ENCODE assay signal across 19 cellular contexts in the genomic region with DNA sequence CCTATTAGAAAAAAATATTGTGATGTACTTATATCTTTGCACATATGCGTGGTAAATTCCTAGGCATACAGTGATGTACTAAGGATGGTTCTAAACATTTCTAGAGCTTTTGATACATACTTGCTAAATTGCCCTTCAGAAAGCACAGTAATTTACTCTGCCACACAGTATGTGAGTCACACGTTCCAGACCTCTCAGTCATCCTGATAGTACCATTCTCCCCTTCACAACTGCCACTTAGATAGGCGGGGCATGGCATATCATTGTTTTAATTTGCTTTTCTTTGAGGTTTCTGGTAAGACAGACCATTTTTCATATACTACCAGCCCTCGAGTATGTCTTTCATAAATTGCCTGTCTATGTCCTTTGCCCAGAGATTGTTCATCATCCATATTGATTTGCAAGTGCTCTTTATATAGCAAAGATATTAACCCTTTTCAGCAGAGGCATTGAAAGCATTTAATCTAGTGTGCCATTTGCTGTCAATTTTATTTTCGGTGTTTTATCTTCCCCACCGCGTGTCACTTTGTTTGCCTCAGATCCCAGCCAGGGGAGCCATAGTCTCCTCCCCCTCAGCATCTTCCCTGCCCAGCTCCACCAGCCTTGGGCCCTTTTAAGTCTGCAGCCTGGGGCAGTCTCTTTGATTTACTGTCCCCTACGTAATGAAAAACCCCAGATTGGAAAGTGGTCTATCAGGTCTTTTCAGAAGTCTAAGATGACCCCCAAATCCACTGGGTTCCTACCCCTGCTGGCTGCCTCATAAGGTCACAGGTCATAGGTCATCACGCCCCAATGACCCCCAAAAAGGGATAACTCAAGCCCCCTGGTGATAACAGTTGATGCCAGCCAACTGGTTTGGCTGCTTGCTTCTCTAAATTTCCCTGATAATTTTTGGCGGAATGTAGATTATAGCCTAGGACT. TPM values are rescaled to one million over a fixed set of nuclear protein-coding genes. Genes with fewer than 3 reads are reported as not detected.
A peak's percentile ranks its signal among the peaks of the same experiment; 100 is the strongest.
DNase-seq lines count a peak whose midpoint lies in the region; ATAC-seq, FAIRE-seq and TF ChIP-seq lines count a peak whose summit lies in the region.
"Had no signal": no experiment of that assay in that cellular context is flagged by ENCODE, and none has a peak within 500 bp of the region (broad histone marks: within the 10 kb centered on the region; RNA-seq: fewer than 3 reads in every experiment).

No MANE protein-coding gene starts in this region.

- H3K27ac ChIP-seq in keratinocyte (ENCODE audit: control insufficient read depth, insufficient read depth, low read length) = no peak overlapping the region
- H3K27ac ChIP-seq: tibial nerve had no signal

- H3K4me3 Mint-ChIP-seq in HFFc6 = no peak overlapping the region
- H3K4me3 Mint-ChIP-seq: naive thymus-derived CD4-positive, alpha-beta T cell had no signal

- peak; percentile 90 for FAIRE-seq in keratinocyte (lab: Jason Lieb, UNC)

- peaks cover 38% of the 10 kb centered on the region for H3K27me3 Mint-ChIP-seq in HFFc6 (ENCODE audit: insufficient read depth)

- TF ChIP-seq CTCF in HFFc6 (IDR thresholded peaks at IDR 0.05) (no peak), keratinocyte (optimal IDR thresholded peaks at IDR 0.05 in 1 of 3, IDR thresholded peaks at IDR 0.05 in 1 of 3, conservative IDR thresholded peaks at IDR 0.05 in 1 of 3; ENCODE audit: extremely low read depth in 1 of 3, insufficient read depth in 2 of 3, low read length in 3 of 3) (no peak)

- H3K36me3 ChIP-seq in keratinocyte (ENCODE audit: control insufficient read depth in 2 of 2, extremely low read depth in 1 of 2, insufficient read depth in 2 of 2, low read length in 2 of 2) = no peaks in the 10 kb centered on the region
- H3K36me3 ChIP-seq: BE2C, tibial nerve had no signal

- H3K79me2 ChIP-seq in keratinocyte (ENCODE audit: control insufficient read depth, insufficient read depth, low read length) = no peaks in the 10 kb centered on the region

- no peaks in the 10 kb centered on the region for H4K20me1 ChIP-seq in keratinocyte (ENCODE audit: control insufficient read depth, extremely low read depth, insufficient read depth, low read length)

- no peak overlapping the region for H3K27ac Mint-ChIP-seq in HFFc6
- H3K27ac Mint-ChIP-seq: naive thymus-derived CD4-positive, alpha-beta T cell had no signal

- no peaks in the 10 kb centered on the region for H3K9me3 ChIP-seq in keratinocyte (ENCODE audit: control insufficient read depth, low read depth, low read length)
- H3K9me3 ChIP-seq: BE2C had no signal

- peaks cover 13% of the 10 kb centered on the region for H3K4me1 ChIP-seq in keratinocyte (ENCODE audit: control insufficient read depth, extremely low read depth, insufficient read depth, low read length)
- H3K4me1 ChIP-seq: BE2C, tibial nerve had no signal

- H3K4me3 ChIP-seq in keratinocyte (ENCODE audit: control insufficient read depth in 2 of 3, extremely low read depth in 1 of 3, insufficient read depth in 2 of 3, low read depth in 1 of 3, low read length in 3 of 3) = no peak overlapping the region
- H3K4me3 ChIP-seq: tibial nerve had no signal

- H3K9ac ChIP-seq in keratinocyte (ENCODE audit: control insufficient read depth, extremely low read depth, insufficient read depth, low read length) = no peak overlapping the region

- H3K4me2 ChIP-seq in keratinocyte (ENCODE audit: control insufficient read depth, extremely low read depth, insufficient read depth, low read depth, low read length) = peak overlapping the region; percentile 26

- H3K9me1 ChIP-seq in keratinocyte (ENCODE audit: control insufficient read depth, extremely low read depth, insufficient read depth, low read length) = no peaks in the 10 kb centered on the region

- DNase-seq in COLO829 (ENCODE audit: low spot score) (peak; percentile 42), HFFc6 (peak; percentile 13), keratinocyte (ENCODE audit: low read depth, low spot score) (peak; percentile 42), NCI-H2227 treated with DMSO at 0.1 percent for 48 hours (lab: John Stamatoyannopoulos, UW) (no peak)
- no peak for DNase-seq in stimulated activated CD4-positive, alpha-beta T cell treated with anti-CD3 and anti-CD28 coated beads, Interleukin-4, amount 100 ng/mL, for 1 hour
- DNase-seq: activated naive CD4-positive, alpha-beta T cell treated with anti-CD3 and anti-CD28 coated beads, Interleukin-2, amount 50 U/mL, for 16 hours; BE2C; DND-41; left colon; naive thymus-derived CD4-positive, alpha-beta T cell; NCI-H2029; NCI-H774 had no signal

- peaks cover 11% of the 10 kb centered on the region for H3K4me1 Mint-ChIP-seq in HFFc6 (ENCODE audit: low read depth)
- H3K4me1 Mint-ChIP-seq: naive thymus-derived CD4-positive, alpha-beta T cell had no signal

- H3K9me3 Mint-ChIP-seq in HFFc6 = no peaks in the 10 kb centered on the region

- ATAC-seq in SK-N-SH treated with all-trans-retinoic acid at 6 μM for 48 hours (no peak), GM21717 (IDR thresholded peaks at IDR 0.05; ENCODE audit: unreplicated experiment) (no peak), HG02588 (IDR thresholded peaks at IDR 0.05; ENCODE audit: unreplicated experiment) (no peak)
- ATAC-seq: left colon; naive thymus-derived CD4-positive, alpha-beta T cell had no signal

- H2AFZ ChIP-seq in keratinocyte (ENCODE audit: control insufficient read depth, low read length) = no peak overlapping the region

- dilution Hi-C loops in keratinocyte (cut with MboI; ENCODE audit: extremely low pct_ligation_motif_present, low sequenced_read_pairs) = no loop called here

- H3K36me3 Mint-ChIP-seq in HFFc6 (ENCODE audit: low read depth) = no peaks in the 10 kb centered on the region
- H3K36me3 Mint-ChIP-seq: naive thymus-derived CD4-positive, alpha-beta T cell had no signal

- H3K27me3 ChIP-seq in keratinocyte (ENCODE audit: control insufficient read depth, extremely low read depth, insufficient read depth, low read length) = peaks cover 17% of the 10 kb centered on the region
- H3K27me3 ChIP-seq: BE2C had no signal

TF ChIP-seq in SK-N-SH treated with all-trans-retinoic acid at 6 μM for 48 hours, 23 proteins besides CTCF, POLR2A, EP300 and RAD21:
- TF ChIP-seq GLIS3 (CRISPR knock-in tag; IDR thresholded peaks at IDR 0.05) (no peak), ZNF8 (CRISPR knock-in tag; IDR thresholded peaks at IDR 0.05) (no peak), ISL1 (CRISPR knock-in tag; IDR thresholded peaks at IDR 0.05) (peak; percentile 47; the same call in 1 of the 2 replicates), ZFP3 (CRISPR knock-in tag; IDR thresholded peaks at IDR 0.05) (no peak)
- TF ChIP-seq, protein P1, sequence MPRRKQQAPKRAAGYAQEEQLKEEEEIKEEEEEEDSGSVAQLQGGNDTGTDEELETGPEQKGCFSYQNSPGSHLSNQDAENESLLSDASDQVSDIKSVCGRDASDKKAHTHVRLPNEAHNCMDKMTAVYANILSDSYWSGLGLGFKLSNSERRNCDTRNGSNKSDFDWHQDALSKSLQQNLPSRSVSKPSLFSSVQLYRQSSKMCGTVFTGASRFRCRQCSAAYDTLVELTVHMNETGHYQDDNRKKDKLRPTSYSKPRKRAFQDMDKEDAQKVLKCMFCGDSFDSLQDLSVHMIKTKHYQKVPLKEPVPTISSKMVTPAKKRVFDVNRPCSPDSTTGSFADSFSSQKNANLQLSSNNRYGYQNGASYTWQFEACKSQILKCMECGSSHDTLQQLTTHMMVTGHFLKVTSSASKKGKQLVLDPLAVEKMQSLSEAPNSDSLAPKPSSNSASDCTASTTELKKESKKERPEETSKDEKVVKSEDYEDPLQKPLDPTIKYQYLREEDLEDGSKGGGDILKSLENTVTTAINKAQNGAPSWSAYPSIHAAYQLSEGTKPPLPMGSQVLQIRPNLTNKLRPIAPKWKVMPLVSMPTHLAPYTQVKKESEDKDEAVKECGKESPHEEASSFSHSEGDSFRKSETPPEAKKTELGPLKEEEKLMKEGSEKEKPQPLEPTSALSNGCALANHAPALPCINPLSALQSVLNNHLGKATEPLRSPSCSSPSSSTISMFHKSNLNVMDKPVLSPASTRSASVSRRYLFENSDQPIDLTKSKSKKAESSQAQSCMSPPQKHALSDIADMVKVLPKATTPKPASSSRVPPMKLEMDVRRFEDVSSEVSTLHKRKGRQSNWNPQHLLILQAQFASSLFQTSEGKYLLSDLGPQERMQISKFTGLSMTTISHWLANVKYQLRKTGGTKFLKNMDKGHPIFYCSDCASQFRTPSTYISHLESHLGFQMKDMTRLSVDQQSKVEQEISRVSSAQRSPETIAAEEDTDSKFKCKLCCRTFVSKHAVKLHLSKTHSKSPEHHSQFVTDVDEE (CRISPR knock-in tag; IDR thresholded peaks at IDR 0.05) = no peak
TF ChIP-seq in SK-N-SH treated with all-trans-retinoic acid at 6 μM for 48 hours: peak in this region for 1.

RNA-seq across cellular contexts. Expression of a gene that starts 11.8 kb away (rescaled TPM):
- total RNA-seq in HFFc6 (2021; fragmentation: NEBNext Ultra II Directional; extraction: Animal tissue kit (Norgen Biotek cat#: 25700)) = not detected
- polyA plus RNA-seq in keratinocyte = not detected in 3 replicates
- polyA plus RNA-seq in keratinocyte (2011; ENCODE audit: low read depth) = not detected
- not detected in 2 replicates for polyA plus RNA-seq in keratinocyte (2011; cell fraction: cytosol; rRNA removed)
- polyA plus RNA-seq in keratinocyte (2011; cell fraction: nucleus; rRNA removed) = not detected in 2 replicates
- polyA plus RNA-seq in keratinocyte (2012; ENCODE audit: low replicate concordance) = not detected in 2 replicates
- 0.03 TPM in 1 of 3 replicates, not detected in the others for polyA minus RNA-seq in keratinocyte
- not detected for polyA minus RNA-seq in keratinocyte (2011; cell fraction: cytosol; rRNA and poly(A)+ RNA removed)
- not detected in 2 replicates for polyA minus RNA-seq in keratinocyte (2011; cell fraction: nucleus; rRNA and poly(A)+ RNA removed)
- total RNA-seq: activated CD8-positive, alpha-beta memory T cell treated with anti-CD3 and anti-CD28 coated beads for 36 hours; epithelial cell of proximal tubule; left colon; naive thymus-derived CD4-positive, alpha-beta T cell; pulmonary artery endothelial cell; tibial nerve had no signal
- polyA plus RNA-seq: naive thymus-derived CD4-positive, alpha-beta T cell had no signal

Comparison
In these comparisons a context has a peak if more than half of its experiments do, and no peak if none do; other contexts are left out.
1. DNase-seq: peak in COLO829 (single experiment), HFFc6 (single experiment) and keratinocyte (single experiment); none in stimulated activated CD4-positive, alpha-beta T cell treated with anti-CD3 and anti-CD28 coated beads, Interleukin-4, amount 100 ng/mL, for 1 hour (single experiment) and NCI-H2227 treated with DMSO at 0.1 percent for 48 hours (single experiment).